ENCODE assay signal across 35 cellular contexts in the genomic region with DNA sequence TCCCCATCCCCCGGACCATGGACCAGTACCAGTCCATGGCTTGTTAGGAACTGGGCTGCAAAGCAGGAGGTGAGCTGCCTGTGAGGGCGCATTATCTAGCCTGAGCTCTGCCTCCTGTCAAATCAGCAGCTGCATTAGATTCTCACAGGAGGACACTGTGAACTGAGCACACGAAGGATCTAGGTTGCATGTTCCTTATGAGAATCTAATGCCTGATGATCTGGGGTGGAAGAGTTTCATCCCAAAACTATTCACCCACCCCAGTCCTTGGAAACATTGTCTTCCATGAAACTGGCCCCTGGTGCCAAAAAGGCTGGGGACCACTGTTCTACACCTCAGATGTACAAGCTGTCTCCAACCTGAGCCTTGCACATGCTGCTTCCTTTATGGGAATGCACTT.
"Had no signal": no experiment of that assay in that cellular context is flagged by ENCODE, and none has a peak within 500 bp of the region (broad histone marks: within the 10 kb centered on the region; RNA-seq: fewer than 3 reads in every experiment).

No MANE protein-coding gene starts in this region.

- H3K27me3 Mint-ChIP-seq: activated B cell treated with CpG ODN at 0.5 μM for 24 hours; activated CD4-positive, alpha-beta memory T cell treated with anti-CD3 and anti-CD28 coated beads for 36 hours; activated CD4-positive, alpha-beta T cell treated with anti-CD3 and anti-CD28 coated beads, Interleukin-2, amount 10 ng/mL, durations not matched to agents 24 days and 14 days; activated naive CD8-positive, alpha-beta T cell treated with anti-CD3 and anti-CD28 coated beads for 36 hours; activated T-helper 17 cell treated with anti-CD3 and anti-CD28 coated beads, Interleukin-2, amount 50 U/mL, for 72 hours had no signal

- H3K27me3 ChIP-seq: adrenal gland, body of pancreas, brain microvascular endothelial cell, breast epithelium had no signal

- H3K9me3 Mint-ChIP-seq: activated B cell treated with CpG ODN at 0.5 μM for 24 hours; activated CD4-positive, alpha-beta memory T cell treated with anti-CD3 and anti-CD28 coated beads for 36 hours; activated CD4-positive, alpha-beta T cell treated with anti-CD3 and anti-CD28 coated beads, Interleukin-2, amount 10 ng/mL, durations not matched to agents 24 days and 14 days; activated naive CD4-positive, alpha-beta T cell treated with anti-CD3 and anti-CD28 coated beads for 36 hours; activated naive CD4-positive, alpha-beta T cell treated with anti-CD3 and anti-CD28 coated beads, Interleukin-2, amount 50 U/mL, for 72 hours; activated naive CD8-positive, alpha-beta T cell treated with anti-CD3 and anti-CD28 coated beads for 36 hours; activated T-cell treated with anti-CD3 and anti-CD28 coated beads, Interleukin-2, amount 50 U/mL, for 4 hours; activated T-cell treated with anti-CD3 and anti-CD28 coated beads, Interleukin-2, amount 50 U/mL, for 72 hours; activated T-helper 1 cell treated with anti-CD3 and anti-CD28 coated beads, Interleukin-12 subunit alpha, Interleukin-12 subunit beta, Interleukin-2, Interleukin-4 antibody, amounts not matched to agents 30 ng/mL and 10 ng/mL and 1 ng/mL, durations not matched to agents 14 hours and 24 hours and 36 hours; activated T-helper 17 cell treated with anti-CD3 and anti-CD28 coated beads, Interleukin-2, amount 50 U/mL, for 72 hours; T-helper 1 cell treated with Interleukin-12 subunit alpha and Interleukin-12 subunit beta and Interleukin-4 antibody, amounts not matched to agents 30 μg/mL and 1 μg/mL, for 36 hours; T-helper 2 cell treated with Interferon-gamma antibody and Interleukin-4, amounts not matched to agents 5 μg/mL and 100 μg/mL, for 36 hours had no signal

- H3K27ac ChIP-seq: adrenal gland, body of pancreas, brain microvascular endothelial cell, WERI-Rb-1 had no signal

- H3K4me3 Mint-ChIP-seq: activated B cell treated with CpG ODN at 0.5 μM for 24 hours; activated CD4-positive, alpha-beta memory T cell treated with anti-CD3 and anti-CD28 coated beads for 36 hours; activated CD4-positive, alpha-beta T cell treated with anti-CD3 and anti-CD28 coated beads, Interleukin-2, amount 10 ng/mL, durations not matched to agents 24 days and 14 days; activated naive CD4-positive, alpha-beta T cell treated with anti-CD3 and anti-CD28 coated beads for 36 hours; activated naive CD8-positive, alpha-beta T cell treated with anti-CD3 and anti-CD28 coated beads for 36 hours; activated T-cell treated with anti-CD3 and anti-CD28 coated beads, Interleukin-2, amount 50 U/mL, for 4 hours; activated T-cell treated with anti-CD3 and anti-CD28 coated beads, Interleukin-2, amount 50 U/mL, for 72 hours; activated T-helper 1 cell treated with anti-CD3 and anti-CD28 coated beads, Interleukin-12 subunit alpha, Interleukin-12 subunit beta, Interleukin-2, Interleukin-4 antibody, amounts not matched to agents 30 ng/mL and 10 ng/mL and 1 ng/mL, durations not matched to agents 14 hours and 24 hours and 36 hours; activated T-helper 17 cell treated with anti-CD3 and anti-CD28 coated beads, Interleukin-2, amount 50 U/mL, for 72 hours; T-helper 1 cell treated with Interleukin-12 subunit alpha and Interleukin-12 subunit beta and Interleukin-4 antibody, amounts not matched to agents 30 μg/mL and 1 μg/mL, for 36 hours; T-helper 2 cell treated with Interferon-gamma antibody and Interleukin-4, amounts not matched to agents 5 μg/mL and 100 μg/mL, for 36 hours had no signal

- H3K4me1 ChIP-seq: breast epithelium had no signal

- ATAC-seq: activated naive CD4-positive, alpha-beta T cell treated with anti-CD3 and anti-CD28 coated beads, Interleukin-2, amount 50 U/mL, for 72 hours; activated T-cell treated with anti-CD3 and anti-CD28 coated beads, Interleukin-2, amount 50 U/mL, for 4 hours; activated T-cell treated with anti-CD3 and anti-CD28 coated beads, Interleukin-2, amount 50 U/mL, for 72 hours; activated T-helper 17 cell treated with anti-CD3 and anti-CD28 coated beads, Interleukin-2, amount 50 U/mL, for 72 hours; body of pancreas had no signal

- H3K36me3 ChIP-seq: adrenal gland, brain microvascular endothelial cell, breast epithelium had no signal

- H3K4me3 ChIP-seq: adrenal gland, body of pancreas, breast epithelium had no signal

- H3K4me1 Mint-ChIP-seq: activated T-helper 17 cell treated with anti-CD3 and anti-CD28 coated beads, Interleukin-2, amount 50 U/mL, for 72 hours had no signal

- H3K36me3 Mint-ChIP-seq: activated naive CD4-positive, alpha-beta T cell treated with anti-CD3 and anti-CD28 coated beads, Interleukin-2, amount 50 U/mL, for 72 hours had no signal

- H3K9me3 ChIP-seq: adrenal gland, body of pancreas had no signal

- DNase-seq: activated B cell treated with CpG ODN at 0.5 μM for 24 hours; activated CD4-positive, alpha-beta memory T cell treated with anti-CD3 and anti-CD28 coated beads for 36 hours; activated CD4-positive, alpha-beta T cell treated with anti-CD3 and anti-CD28 coated beads for 4 hours; activated CD4-positive, alpha-beta T cell treated with anti-CD3 and anti-CD28 coated beads, Interleukin-2, amount 10 ng/mL, durations not matched to agents 24 days and 14 days; activated CD4-positive, alpha-beta T cell treated with anti-CD3 and anti-CD28 coated beads, Interleukin-2, amount 50 U/mL, for 1 hour; activated CD4-positive, alpha-beta T cell treated with anti-CD3 and anti-CD28 coated beads, Interleukin-2, amount 50 U/mL, for 4 hours; activated CD4-positive, CD25-positive, alpha-beta regulatory T cell treated with anti-CD3 and anti-CD28 coated beads, Interleukin-2, amount 50 U/mL, for 72 hours; activated CD8-positive, alpha-beta memory T cell treated with anti-CD3 and anti-CD28 coated beads, Interleukin-2, amount 50 U/mL, for 4 hours; activated effector memory CD4-positive, alpha-beta T cell treated with anti-CD3 and anti-CD28 coated beads, Interleukin-2, amount 50 U/mL, for 16 hours; activated gamma-delta T cell treated with Interleukin-2 at 50 U/mL for 16 hours; activated naive CD4-positive, alpha-beta T cell; activated naive CD4-positive, alpha-beta T cell treated with anti-CD3 and anti-CD28 coated beads for 36 hours; activated naive CD4-positive, alpha-beta T cell treated with anti-CD3 and anti-CD28 coated beads, Interleukin-2, amount 50 U/mL, for 16 hours; activated naive CD8-positive, alpha-beta T cell treated with anti-CD3 and anti-CD28 coated beads for 36 hours; activated T-cell treated with anti-CD3 and anti-CD28 coated beads for 4 hours; activated T-cell treated with anti-CD3 and anti-CD28 coated beads, Interleukin-2, amount 50 U/mL, for 1 hour; activated T-cell treated with anti-CD3 and anti-CD28 coated beads, Interleukin-2, amount 50 U/mL, for 4 hours; activated T-cell treated with anti-CD3 and anti-CD28 coated beads, Interleukin-2, amount 50 U/mL, for 72 hours; adrenal gland; amniotic stem cell; aorta; body of pancreas; brain microvascular endothelial cell; central memory CD4-positive, alpha-beta T cell; SW 1271; T-helper 1 cell; T-helper 2 cell; T-helper 9 cell; WERI-Rb-1 had no signal

- H3K27ac Mint-ChIP-seq: activated B cell treated with CpG ODN at 0.5 μM for 24 hours; activated CD4-positive, alpha-beta memory T cell treated with anti-CD3 and anti-CD28 coated beads for 36 hours; activated naive CD4-positive, alpha-beta T cell treated with anti-CD3 and anti-CD28 coated beads for 36 hours; activated naive CD4-positive, alpha-beta T cell treated with anti-CD3 and anti-CD28 coated beads, Interleukin-2, amount 50 U/mL, for 72 hours; activated naive CD8-positive, alpha-beta T cell treated with anti-CD3 and anti-CD28 coated beads for 36 hours; activated T-cell treated with anti-CD3 and anti-CD28 coated beads, Interleukin-2, amount 50 U/mL, for 72 hours; activated T-helper 1 cell treated with anti-CD3 and anti-CD28 coated beads, Interleukin-12 subunit alpha, Interleukin-12 subunit beta, Interleukin-2, Interleukin-4 antibody, amounts not matched to agents 30 ng/mL and 10 ng/mL and 1 ng/mL, durations not matched to agents 14 hours and 24 hours and 36 hours; activated T-helper 17 cell treated with anti-CD3 and anti-CD28 coated beads, Interleukin-2, amount 50 U/mL, for 72 hours; T-helper 1 cell treated with Interleukin-12 subunit alpha and Interleukin-12 subunit beta and Interleukin-4 antibody, amounts not matched to agents 30 μg/mL and 1 μg/mL, for 36 hours; T-helper 2 cell treated with Interferon-gamma antibody and Interleukin-4, amounts not matched to agents 5 μg/mL and 100 μg/mL, for 36 hours had no signal
